ENCODE assay signal across 24 cellular contexts in the genomic region with DNA sequence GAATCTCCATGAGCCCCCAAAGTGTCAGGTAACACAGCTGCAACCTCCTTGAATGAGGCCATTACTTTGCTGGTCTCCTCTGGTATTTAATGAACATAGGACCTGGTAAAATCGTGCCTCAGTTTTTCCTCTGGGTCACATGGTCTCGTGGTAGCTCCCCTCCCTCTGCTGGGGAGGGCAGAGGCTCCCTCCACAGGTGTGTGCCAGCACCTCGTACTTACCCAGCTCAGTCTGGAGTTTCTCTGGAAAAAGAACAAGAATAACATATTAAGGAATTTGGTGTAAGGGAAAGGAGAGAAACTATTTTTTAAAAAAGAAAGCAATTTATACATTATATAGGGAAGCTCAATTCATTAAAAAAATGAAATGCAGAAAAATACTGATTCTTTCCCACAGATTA. TPM values are rescaled to one million over a fixed set of nuclear protein-coding genes. Genes with fewer than 3 reads are reported as not detected.
"Had no signal": no experiment of that assay in that cellular context is flagged by ENCODE, and none has a peak within 500 bp of the region (broad histone marks: within the 10 kb centered on the region; RNA-seq: fewer than 3 reads in every experiment).

No MANE protein-coding gene starts in this region.

- DNase-seq: KBM-7, MV-4-11, NCI-H1048, NCI-H1105, NCI-H1417, NCI-H1436 treated with DMSO at 0.1 percent for 48 hours, NCI-H1694, NCI-H187 treated with DMSO at 0.1 percent for 48 hours, NCI-H2029 treated with DMSO at 0.1 percent for 48 hours, NCI-H2171 treated with DMSO at 0.1 percent for 48 hours, NCI-H345, NCI-H524, NCI-H69, NCI-H774, PC-3, SHP77, SK-N-SH had no signal

- H3K9me3 ChIP-seq: SK-N-SH had no signal

- H3K27ac ChIP-seq: RWPE1 had no signal

- ATAC-seq: Panc1, PC-3 had no signal

RNA-seq across cellular contexts. Expression of a gene that starts 5.4 kb away (rescaled TPM):
- total RNA-seq: HT-29, LHCN-M2, MCF 10A, NCI-H460, PC-3, SK-MEL-5 had no signal

RNA-seq across cellular contexts. Expression of a gene that starts 29.9 kb away (rescaled TPM):
- total RNA-seq: HT-29, LHCN-M2, MCF 10A, NCI-H460, PC-3, SK-MEL-5 had no signal

RNA-seq across cellular contexts. Expression of a gene that starts 38.1 kb away (rescaled TPM):
- total RNA-seq: HT-29, MCF 10A, PC-3 had no signal
